8 cellular contexts compared by ENCODE assay signal in genomic region chr11:72684236-72684912, GRCh38. TPM values are rescaled to one million over a fixed set of nuclear protein-coding genes. Genes with fewer than 3 reads are reported as not detected.
DNase-seq lines count a peak whose midpoint lies in the region; ATAC-seq lines count a peak whose summit lies in the region.

No MANE protein-coding gene starts in this region.

- DNase-seq in ELR (ENCODE audit: low read depth): peak; percentile 84
- DNase-seq in SW 1271 (lab: John Stamatoyannopoulos, UW): peak; percentile 68
- DNase-seq in amniotic stem cell (lab: John Stamatoyannopoulos, UW): peak; percentile 25
- peak; percentile 82 for DNase-seq in iPS-NIHi7 (ENCODE audit: extremely low spot score)
- peak; percentile 49 for DNase-seq in stimulated activated CD4-positive, alpha-beta T cell treated with anti-CD3 and anti-CD28 coated beads, Interleukin-2, amount 100 ng/mL, for 24 hours
- DNase-seq in globus pallidus (ENCODE audit: low spot score): no peak
- no peak for DNase-seq in mesenteric fat pad (ENCODE audit: low spot score)

- peak; percentile 64 for ATAC-seq in HG03521 (IDR thresholded peaks at IDR 0.05; ENCODE audit: unreplicated experiment)

RNA-seq across cellular contexts. Expression of gene PDE2A, which starts 10.2 kb away (rescaled TPM):
- total RNA-seq in mesenteric fat pad: 125 TPM

Comparison
In these comparisons a context has a peak if more than half of its experiments do, and no peak if none do; other contexts are left out.
1. DNase-seq: peak in ELR (single experiment), SW 1271 (2 of 2), amniotic stem cell (single experiment), iPS-NIHi7 (single experiment) and stimulated activated CD4-positive, alpha-beta T cell treated with anti-CD3 and anti-CD28 coated beads, Interleukin-2, amount 100 ng/mL, for 24 hours (2 of 2); none in globus pallidus (single experiment) and mesenteric fat pad (single experiment).